Comparison of ENCODE assay signal across 14 cellular contexts in genomic region chr1:13817906-13818305, GRCh38.
A peak's percentile ranks its signal among the peaks of the same experiment; 100 is the strongest.
DNase-seq lines count a peak whose midpoint lies in the region; ATAC-seq and TF ChIP-seq lines count a peak whose summit lies in the region.
"Had no signal": no experiment of that assay in that cellular context is flagged by ENCODE, and none has a peak within 500 bp of the region (broad histone marks: within the 10 kb centered on the region; RNA-seq: fewer than 3 reads in every experiment).

No MANE protein-coding gene starts in this region.

- H3K36me3 ChIP-seq in IMR-90 (ENCODE audit: control insufficient read depth, insufficient read depth, low read length): peaks cover 2% of the 10 kb centered on the region

- H2BK12ac ChIP-seq in H9 (ENCODE audit: insufficient read length, low read depth, low read length): no peak overlapping the region

- H3K4me1 Mint-ChIP-seq in H9: peaks cover 0 to 4% of the 10 kb centered on the region in 2 experiments; a peak in 2 of 4 replicates
- H3K4me1 Mint-ChIP-seq in activated naive CD4-positive, alpha-beta T cell treated with anti-CD3 and anti-CD28 coated beads for 36 hours (ENCODE audit: low read depth): no peaks in the 10 kb centered on the region

- no peaks in the 10 kb centered on the region for H3K4me1 ChIP-seq in H9 (ENCODE audit: insufficient read depth, low read length)
- H3K4me1 ChIP-seq in IMR-90 (ENCODE audit: control insufficient read depth, insufficient read depth, low read length): no peaks in the 10 kb centered on the region

- no peaks in the 10 kb centered on the region for H3K9me1 ChIP-seq in IMR-90 (ENCODE audit: insufficient read depth, low read length)

- H3K27ac ChIP-seq in H9 (ENCODE audit: insufficient read length, low read depth, low read length) (no peak overlapping the region), IMR-90 (ENCODE audit: insufficient read depth, low read length) (no peak overlapping the region), coronary artery (no peak overlapping the region)
- H3K27ac ChIP-seq: GM23248 had no signal

- H2BK120ac ChIP-seq in H9 (ENCODE audit: low read depth, low read length, poor library complexity, severe bottlenecking): no peak overlapping the region
- H2BK120ac ChIP-seq in IMR-90 (ENCODE audit: low read depth, low read length): no peak overlapping the region

- H3K4me2 ChIP-seq in H9 (ENCODE audit: insufficient read depth, insufficient read length, low read length) (no peak overlapping the region), IMR-90 (ENCODE audit: low read depth, low read length) (no peak overlapping the region)

- ATAC-seq in IMR-90 (ENCODE audit: low read depth): no peak
- no peak for ATAC-seq in left lobe of liver
- ATAC-seq: HCT116 had no signal

- H3K79me1 ChIP-seq in H9 (ENCODE audit: insufficient read depth, low read depth, low read length, poor library complexity, severe bottlenecking): no peaks in the 10 kb centered on the region
- H3K79me1 ChIP-seq in IMR-90 (ENCODE audit: low read depth in 1 of 2, low read length in 2 of 2): no peaks in the 10 kb centered on the region

- no peak overlapping the region for H3K9ac ChIP-seq in H9 (ENCODE audit: extremely low read depth, insufficient read length, low read length)
- no peak overlapping the region for H3K9ac ChIP-seq in IMR-90 (ENCODE audit: low read depth, low read length)
- H3K9ac ChIP-seq: GM23248 had no signal

- H4K91ac ChIP-seq in H9 (ENCODE audit: insufficient read length, low read depth, low read length): no peak overlapping the region
- no peak overlapping the region for H4K91ac ChIP-seq in IMR-90 (ENCODE audit: insufficient read depth, low read depth, low read length)

- no peak overlapping the region for H3K4ac ChIP-seq in H9 (ENCODE audit: low read depth, low read length)
- H3K4ac ChIP-seq in IMR-90 (ENCODE audit: low read depth, low read length): no peak overlapping the region

- no peak overlapping the region for H3T11ph ChIP-seq in H9 (ENCODE audit: low read length)

- DNase-seq in H9: peak; percentile 20
- no peak for DNase-seq in IMR-90
- DNase-seq in coronary artery (ENCODE audit: low spot score): peak; percentile 22
- DNase-seq in left lobe of liver (ENCODE audit: low spot score): peak; percentile 18
- no peak for DNase-seq in NCI-H2196 (lab: John Stamatoyannopoulos, UW; ENCODE audit: unreplicated experiment)
- no peak for DNase-seq in activated naive CD4-positive, alpha-beta T cell treated with anti-CD3 and anti-CD28 coated beads for 36 hours
- DNase-seq: C1 segment of cervical spinal cord; CD4-positive, alpha-beta memory T cell; COR-L47; DMS153; DND-41; GM23248; H7 had no signal

- CTCF ChIA-PET in IMR-90 (lab: Yijun Ruan, JAX): no interaction called here
- CTCF ChIA-PET in activated naive CD4-positive, alpha-beta T cell treated with anti-CD3 and anti-CD28 coated beads for 36 hours (lab: Charles Lee): no interaction called here

- intact Hi-C loops in IMR-90 (cut with micrococcal nuclease): no loop called here
- intact Hi-C loops in activated naive CD4-positive, alpha-beta T cell treated with anti-CD3 and anti-CD28 coated beads for 36 hours (cut with micrococcal nuclease): no loop called here

- no peaks in the 10 kb centered on the region; the same call in 1 of the 2 replicates for H3K27me3 Mint-ChIP-seq in H9 (ENCODE audit: low read depth)
- H3K27me3 Mint-ChIP-seq in activated naive CD4-positive, alpha-beta T cell treated with anti-CD3 and anti-CD28 coated beads for 36 hours (ENCODE audit: low read depth): no peaks in the 10 kb centered on the region
- H3K27me3 Mint-ChIP-seq: CD4-positive, alpha-beta memory T cell had no signal

- H3K27me3 ChIP-seq in H9 (ENCODE audit: insufficient read depth, low read length) (no peaks in the 10 kb centered on the region), IMR-90 (ENCODE audit: control insufficient read depth, insufficient read depth, low read length) (no peaks in the 10 kb centered on the region)

- H3K4me3 ChIP-seq in IMR-90 (ENCODE audit: insufficient read depth, low read depth, low read length): no peak overlapping the region
- H3K4me3 ChIP-seq in coronary artery: no peak overlapping the region
- H3K4me3 ChIP-seq: GM23248 had no signal

- H2BK20ac ChIP-seq in H9 (ENCODE audit: low read depth, low read length, poor library complexity, severe bottlenecking): no peak overlapping the region
- no peak overlapping the region for H2BK20ac ChIP-seq in IMR-90 (ENCODE audit: low read depth, low read length)

- H3K56ac ChIP-seq in H9 (ENCODE audit: insufficient read length, low read depth, low read length) (no peak overlapping the region), IMR-90 (ENCODE audit: extremely low read depth, insufficient read depth, low read length) (no peak overlapping the region)

- H4K20me1 ChIP-seq in H9 (ENCODE audit: control insufficient read depth, insufficient read depth, insufficient read length): no peaks in the 10 kb centered on the region
- H4K20me1 ChIP-seq in IMR-90 (ENCODE audit: insufficient read depth, low read length): no peaks in the 10 kb centered on the region; the same call in 1 of the 2 replicates

- H3K9me3 Mint-ChIP-seq in H9: no peaks in the 10 kb centered on the region
- no peaks in the 10 kb centered on the region for H3K9me3 Mint-ChIP-seq in activated naive CD4-positive, alpha-beta T cell treated with anti-CD3 and anti-CD28 coated beads for 36 hours
- H3K9me3 Mint-ChIP-seq: CD4-positive, alpha-beta memory T cell had no signal

- H2AFZ ChIP-seq in H9 (ENCODE audit: low read length) (no peak overlapping the region), IMR-90 (replicated peaks; ENCODE audit: low read length, poor library complexity) (peak overlapping the region; percentile 7)
- H2AFZ ChIP-seq: GM23248 had no signal

- no peak overlapping the region for H4K5ac ChIP-seq in H9 (ENCODE audit: insufficient read length, low read depth, low read length)
- no peak overlapping the region for H4K5ac ChIP-seq in IMR-90 (ENCODE audit: low read depth, low read length)

- H3K14ac ChIP-seq in H9 (ENCODE audit: insufficient read depth, low read length) (no peak overlapping the region), IMR-90 (replicated peaks; ENCODE audit: low read depth, low read length) (no peak overlapping the region)

- H3K27ac Mint-ChIP-seq in H9: no peak overlapping the region
- no peak overlapping the region for H3K27ac Mint-ChIP-seq in activated naive CD4-positive, alpha-beta T cell treated with anti-CD3 and anti-CD28 coated beads for 36 hours

- H2AK5ac ChIP-seq in H9 (ENCODE audit: insufficient read length, low read length) (no peak overlapping the region), IMR-90 (ENCODE audit: low read depth, low read length) (no peak overlapping the region)

- in situ Hi-C loops in IMR-90 (cut with MboI; ENCODE audit: low sequenced_read_pairs): no loop called here

- H3K18ac ChIP-seq in H9 (ENCODE audit: insufficient read length, low read depth, low read length) (no peak overlapping the region), IMR-90 (ENCODE audit: low read depth, low read length) (no peak overlapping the region)

- no peak overlapping the region for H3K4me3 Mint-ChIP-seq in H9
- no peak overlapping the region for H3K4me3 Mint-ChIP-seq in activated naive CD4-positive, alpha-beta T cell treated with anti-CD3 and anti-CD28 coated beads for 36 hours
- H3K4me3 Mint-ChIP-seq: CD4-positive, alpha-beta memory T cell had no signal

- H3K23ac ChIP-seq in H9 (ENCODE audit: insufficient read length, low read depth, low read length) (no peak overlapping the region), IMR-90 (ENCODE audit: low read depth, low read length) (no peak overlapping the region)

- dilution Hi-C loops in IMR-90 (cut with HindIII; ENCODE audit: low sequenced_read_pairs, unreplicated experiment): no loop called here

- H3K23me2 ChIP-seq in H9 (ENCODE audit: insufficient read length, low read depth, low read length, poor library complexity, severe bottlenecking): no peaks in the 10 kb centered on the region

- H4K8ac ChIP-seq in H9 (replicated peaks; ENCODE audit: insufficient read length, low read depth, low read length) (no peak overlapping the region), IMR-90 (ENCODE audit: low read depth in 2 of 2, low read length in 2 of 2) (no peak overlapping the region)

- TF ChIP-seq CTCF in H9 (conservative IDR thresholded peaks at IDR 0.05) (no peak), IMR-90 (conservative IDR thresholded peaks at IDR 0.05; ENCODE audit: low read depth, low read length) (no peak), coronary artery (IDR thresholded peaks at IDR 0.05) (no peak)

- 0 out of 7 replicates have a peak, but pooled peaks cover 0 to 2% (median 0%) of the 10 kb centered on the region in 3 experiments for H3K36me3 Mint-ChIP-seq in H9 (ENCODE audit: insufficient read depth in 1 of 3, low read depth in 3 of 3)
- peaks cover 5% of the 10 kb centered on the region for H3K36me3 Mint-ChIP-seq in activated naive CD4-positive, alpha-beta T cell treated with anti-CD3 and anti-CD28 coated beads for 36 hours (ENCODE audit: low read depth)

- no TSS peak for BruUV-seq in IMR-90 (replicated peaks; lab: Mats Ljungman, UMichigan)

- H3K9me3 ChIP-seq in H9 (ENCODE audit: control insufficient read depth, low read depth, low read length) (no peaks in the 10 kb centered on the region), IMR-90 (ENCODE audit: control insufficient read depth, insufficient read depth, low read length) (no peaks in the 10 kb centered on the region)

- WGBS in H9 (ENCODE audit: extremely low coverage, insufficient read length, low lambda C conversion rate): no CpG with 5 or more reads among the region's 6 CpGs
- 90% methylated on average over 3 of the region's 6 CpGs; no CpG with 5 or more reads in 1 of the 2 experiments for WGBS in IMR-90 (ENCODE audit: extremely low coverage in 2 of 2, insufficient read length in 1 of 2), 2 experiments

- POLR2A ChIA-PET in IMR-90 (lab: Charles Lee; ENCODE audit: unreplicated experiment): no interaction called here

- no peak for TF ChIP-seq POLR2A in IMR-90 (IDR thresholded peaks at IDR 0.05; ENCODE audit: low read depth, low read length)

- no peak overlapping the region for H2AK9ac ChIP-seq in IMR-90 (replicated peaks; ENCODE audit: low read depth, low read length, poor library complexity)

- no peak overlapping the region for H2BK5ac ChIP-seq in H9 (ENCODE audit: insufficient read length, low read length)
- no peak overlapping the region for H2BK5ac ChIP-seq in IMR-90 (ENCODE audit: low read depth, low read length, poor library complexity, severe bottlenecking)

- TF ChIP-seq RAD21 in IMR-90 (IDR thresholded peaks at IDR 0.05; ENCODE audit: low read length): no peak

- H3K79me2 ChIP-seq in H9 (ENCODE audit: insufficient read depth, low read length): no peaks in the 10 kb centered on the region

- H2BK15ac ChIP-seq in H9 (ENCODE audit: low read depth, low read length) (no peak overlapping the region), IMR-90 (ENCODE audit: low read depth, low read length) (no peak overlapping the region)

TF ChIP-seq in IMR-90, 13 proteins besides CTCF, POLR2A, EP300 and RAD21:
- TF ChIP-seq BHLHE40 (IDR thresholded peaks at IDR 0.05; ENCODE audit: low read depth, low read length) (no peak), NFE2L2 (IDR thresholded peaks at IDR 0.05; ENCODE audit: low read depth, low read length) (no peak), RCOR1 (IDR thresholded peaks at IDR 0.05; ENCODE audit: insufficient replicate concordance, low read length) (no peak), FOS (IDR thresholded peaks at IDR 0.05; ENCODE audit: low read depth, low read length) (no peak)

Comparison
In these comparisons a context has a peak if more than half of its experiments do, and no peak if none do; other contexts are left out.
1. DNase-seq: peak in H9 (single experiment), coronary artery (single experiment) and left lobe of liver (single experiment); none in IMR-90 (single experiment), NCI-H2196 (single experiment) and activated naive CD4-positive, alpha-beta T cell treated with anti-CD3 and anti-CD28 coated beads for 36 hours (single experiment).